28 cellular contexts compared by ENCODE assay signal in the genomic region with DNA sequence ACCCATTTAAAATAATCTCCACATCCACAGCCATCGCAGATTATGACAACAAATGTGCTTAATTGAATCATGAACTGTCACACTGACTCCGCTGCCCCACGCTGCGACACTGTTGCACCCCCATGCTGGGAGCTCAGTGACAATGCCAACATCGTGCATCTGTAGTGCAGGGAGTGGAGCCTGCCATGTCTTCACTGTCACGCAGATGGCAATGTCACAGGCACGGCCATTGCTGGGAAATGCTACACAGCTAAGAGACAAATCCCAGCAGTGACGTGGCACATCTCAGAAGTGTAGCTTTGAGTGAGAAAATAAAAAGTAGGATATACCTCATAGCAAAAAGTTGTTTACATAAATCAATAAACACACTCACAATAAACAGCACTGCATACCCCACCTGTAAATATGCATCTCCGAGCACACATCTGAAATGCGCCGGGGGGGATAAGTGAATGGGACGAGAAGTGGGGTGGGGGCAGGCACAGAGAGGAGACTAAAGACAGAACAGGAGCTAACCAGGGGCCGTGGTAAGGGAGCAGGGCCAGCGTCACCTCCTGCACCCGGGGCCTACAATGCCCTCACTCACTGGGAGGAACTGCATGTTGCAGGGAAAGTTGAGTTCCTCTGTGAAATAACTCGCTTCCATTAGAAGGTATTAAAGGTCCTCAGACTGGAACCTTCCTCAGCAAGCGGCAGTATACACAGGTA.
"Had no signal": no experiment of that assay in that cellular context is flagged by ENCODE, and none has a peak within 500 bp of the region (broad histone marks: within the 10 kb centered on the region; RNA-seq: fewer than 3 reads in every experiment).

No MANE protein-coding gene starts in this region.

- H3K27me3 ChIP-seq: esophagus muscularis mucosa, foreskin keratinocyte, gastroesophageal sphincter, heart left ventricle, hepatocyte, left lung, suprapubic skin, transverse colon, upper lobe of right lung, uterus had no signal

- H3K79me2 ChIP-seq: hepatocyte, parathyroid adenoma had no signal

- H3K4me2 ChIP-seq: hepatocyte, smooth muscle cell had no signal

- DNase-seq: dermis blood vessel endothelial cell; effector memory CD4-positive, alpha-beta T cell; foreskin keratinocyte; heart left ventricle; left cardiac atrium; left lung; mesenchymal stem cell; midbrain; naive thymus-derived CD4-positive, alpha-beta T cell; stimulated activated CD4-positive, alpha-beta T cell treated with anti-CD3 and anti-CD28 coated beads, Interleukin-12 subunit alpha, Interleukin-12 subunit beta, amount 100 ng/mL, for 4 hours; stimulated activated CD4-positive, alpha-beta T cell treated with anti-CD3 and anti-CD28 coated beads, Interleukin-1b, Interleukin-23, amount 100 ng/mL, for 48 hours; stimulated activated CD4-positive, alpha-beta T cell treated with anti-CD3 and anti-CD28 coated beads, Interleukin-4, amount 100 ng/mL, for 1 hour; stimulated activated CD8-positive, alpha-beta memory T cell treated with anti-CD3 and anti-CD28 coated beads, Interleukin-4, amount 100 ng/mL, for 48 hours; stimulated activated naive CD4-positive, alpha-beta T cell; stimulated activated naive CD8-positive, alpha-beta T cell treated with anti-CD3 and anti-CD28 coated beads, Interleukin-15, amount 100 ng/mL, for 72 hours; transverse colon; upper lobe of right lung; uterus had no signal

- H3K4me1 Mint-ChIP-seq: neural crest cell; stimulated activated naive CD8-positive, alpha-beta T cell treated with anti-CD3 and anti-CD28 coated beads, Interleukin-15, amount 100 ng/mL, for 72 hours had no signal

- H3K4me3 ChIP-seq: coronary artery, esophagus muscularis mucosa, gastroesophageal sphincter, heart left ventricle, hepatocyte, left lung, smooth muscle cell, suprapubic skin, transverse colon, upper lobe of right lung, uterus had no signal

- H3K36me3 Mint-ChIP-seq: naive thymus-derived CD4-positive, alpha-beta T cell had no signal

- H3K27ac ChIP-seq: coronary artery, esophagus muscularis mucosa, foreskin keratinocyte, gastroesophageal sphincter, heart left ventricle, hepatocyte, left lung, parathyroid adenoma, suprapubic skin, transverse colon, upper lobe of right lung, uterus had no signal

- ATAC-seq: foreskin keratinocyte; gastroesophageal sphincter; heart left ventricle; left cardiac atrium; left lung; naive thymus-derived CD4-positive, alpha-beta T cell; sciatic nerve; stimulated activated naive CD8-positive, alpha-beta T cell treated with anti-CD3 and anti-CD28 coated beads, Interleukin-15, amount 100 ng/mL, for 72 hours; upper lobe of right lung had no signal

- H3K27ac Mint-ChIP-seq: naive thymus-derived CD4-positive, alpha-beta T cell; progenitor cell of endocrine pancreas; stimulated activated naive CD8-positive, alpha-beta T cell treated with anti-CD3 and anti-CD28 coated beads, Interleukin-15, amount 100 ng/mL, for 72 hours had no signal

- H3K9me3 ChIP-seq: left lung, suprapubic skin, transverse colon, upper lobe of right lung, uterus had no signal

- H3K4me3 Mint-ChIP-seq: naive thymus-derived CD4-positive, alpha-beta T cell; neural crest cell; stimulated activated naive CD8-positive, alpha-beta T cell treated with anti-CD3 and anti-CD28 coated beads, Interleukin-15, amount 100 ng/mL, for 72 hours had no signal

- H3K27me3 Mint-ChIP-seq: stimulated activated naive CD8-positive, alpha-beta T cell treated with anti-CD3 and anti-CD28 coated beads, Interleukin-15, amount 100 ng/mL, for 72 hours had no signal

- H3K36me3 ChIP-seq: esophagus muscularis mucosa, gastroesophageal sphincter, heart left ventricle, left lung, suprapubic skin, transverse colon, upper lobe of right lung, uterus had no signal

- H2AFZ ChIP-seq: hepatocyte, parathyroid adenoma had no signal

- H3K9ac ChIP-seq: parathyroid adenoma had no signal
